In the genomic region with DNA sequence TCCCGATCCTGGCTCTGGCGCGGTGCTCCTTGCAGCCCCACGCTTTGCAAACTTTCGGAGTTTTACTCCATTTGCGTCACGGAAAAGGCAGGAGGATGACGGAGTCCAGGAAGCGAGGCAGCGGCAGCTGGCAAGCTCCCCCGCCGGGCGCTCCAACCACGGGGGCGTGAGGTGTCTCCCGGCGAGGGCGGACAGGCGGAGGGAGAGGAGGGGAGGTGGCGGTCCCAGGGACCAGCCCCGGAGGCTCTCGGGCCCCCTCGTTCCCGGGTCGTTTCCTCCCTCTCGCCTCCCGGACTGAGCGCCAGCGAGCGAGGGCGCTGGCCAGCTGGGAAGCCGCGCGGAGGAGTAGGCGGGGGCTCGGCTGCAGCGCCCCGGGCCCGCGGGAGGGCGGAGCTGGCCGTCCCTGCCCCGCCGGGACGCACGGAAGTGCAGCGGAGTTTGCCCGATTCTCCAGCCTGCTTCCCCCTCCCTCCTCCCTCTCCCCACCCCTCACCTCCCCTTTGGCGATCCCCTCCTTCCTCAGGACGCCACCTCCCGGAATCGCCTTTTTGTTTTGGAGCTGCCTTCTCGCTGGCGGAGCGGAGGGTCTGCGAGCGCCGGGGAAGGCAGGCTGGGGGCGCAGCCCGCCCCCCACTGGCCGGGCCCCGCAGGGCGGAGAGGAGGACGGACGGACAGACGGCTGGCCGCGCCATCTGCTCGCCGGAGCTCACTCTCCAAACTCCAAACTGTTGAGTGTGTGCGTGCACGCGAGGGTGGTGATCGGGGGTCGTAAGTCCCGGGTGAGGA, we compare ENCODE assay signal across 8 cellular contexts. TPM values are rescaled to one million over a fixed set of nuclear protein-coding genes. Genes with fewer than 3 reads are reported as not detected.
DNase-seq lines count a peak whose midpoint lies in the region; ATAC-seq and TF ChIP-seq lines count a peak whose summit lies in the region.

TSS of gene SNX33 (plus strand) at position 543 of the 786 bp plus-strand sequence. CDS start 1,191 bp downstream, outside the sequence.

- TF ChIP-seq CTCF in astrocyte of the spinal cord (IDR thresholded peaks at IDR 0.05; ENCODE audit: low read depth, low read length) (peak; percentile 59), hepatocyte (IDR thresholded peaks at IDR 0.05; ENCODE audit: poor library complexity) (peak; percentile 68)

- H2AFZ ChIP-seq in hepatocyte = peak within 1 kb of the TSS; percentile 89

- H3K36me3 Mint-ChIP-seq in T-helper 2 cell treated with Interferon-gamma antibody and Interleukin-4, amounts not matched to agents 5 μg/mL and 100 μg/mL, for 36 hours (ENCODE audit: low read depth) = no peaks in the 10 kb centered on the region

- H3K27ac Mint-ChIP-seq in T-helper 2 cell treated with Interferon-gamma antibody and Interleukin-4, amounts not matched to agents 5 μg/mL and 100 μg/mL, for 36 hours = peak within 1 kb of the TSS; percentile 54

- no peaks in the 10 kb centered on the region for H3K9me2 ChIP-seq in hepatocyte (replicated peaks; ENCODE audit: insufficient read depth)

- ATAC-seq in GM19395 (IDR thresholded peaks at IDR 0.05; ENCODE audit: unreplicated experiment) = no peak

- DNase-seq in G401 (ENCODE audit: low spot score) = peak; percentile 62
- no peak for DNase-seq in Jurkat, Clone E6-1 (ENCODE audit: low read depth, low spot score)
- peak; percentile 65 for DNase-seq in T-helper 2 cell treated with Interferon-gamma antibody and Interleukin-4, amounts not matched to agents 5 μg/mL and 100 μg/mL, for 36 hours (ENCODE audit: low spot score)
- DNase-seq in astrocyte of the spinal cord (ENCODE audit: low read depth, low spot score) = peak; percentile 91
- DNase-seq in hepatocyte (ENCODE audit: low spot score) = peak; percentile 91
- DNase-seq in NCI-H187 treated with DMSO at 0.1 percent for 48 hours (lab: John Stamatoyannopoulos, UW) = no peak

- H3K27me3 ChIP-seq in hepatocyte (no peaks in the 10 kb centered on the region), rectal smooth muscle tissue (ENCODE audit: control insufficient read depth, insufficient read depth, low read length) (no peaks in the 10 kb centered on the region)

- peak within 1 kb of the TSS; percentile 95 for H3K4me2 ChIP-seq in hepatocyte

- H3K27ac ChIP-seq in hepatocyte (peak within 1 kb of the TSS; percentile 99), rectal smooth muscle tissue (ENCODE audit: low read depth, low read length) (peak within 1 kb of the TSS; percentile 93)

- H3K36me3 ChIP-seq in hepatocyte (replicated peaks; ENCODE audit: insufficient read depth, low read depth) (no peaks in the 10 kb centered on the region), rectal smooth muscle tissue (ENCODE audit: control insufficient read depth, insufficient read depth, low read length) (no peaks in the 10 kb centered on the region)

- H3K79me2 ChIP-seq in hepatocyte = peaks cover 68% of the 10 kb centered on the region

- peak within 1 kb of the TSS; percentile 84 for H3K4me3 Mint-ChIP-seq in T-helper 2 cell treated with Interferon-gamma antibody and Interleukin-4, amounts not matched to agents 5 μg/mL and 100 μg/mL, for 36 hours

- no peaks in the 10 kb centered on the region for H3K9me3 ChIP-seq in hepatocyte (ENCODE audit: low read depth)

- in situ Hi-C loops in G401 (cut with HindIII; ENCODE audit: low sequenced_read_pairs) = no loop called here
- in situ Hi-C loops in astrocyte of the spinal cord (cut with HindIII; ENCODE audit: low sequenced_read_pairs) = no loop called here

- peak within 1 kb of the TSS; percentile 95 for H3K9ac ChIP-seq in rectal smooth muscle tissue (ENCODE audit: low read length)

- peaks cover 27% of the 10 kb centered on the region for H4K20me1 ChIP-seq in hepatocyte (ENCODE audit: insufficient read depth, poor library complexity, severe bottlenecking)

- peaks cover 51% of the 10 kb centered on the region for H3K4me1 ChIP-seq in hepatocyte (ENCODE audit: insufficient read depth)
- peaks cover 40% of the 10 kb centered on the region for H3K4me1 ChIP-seq in rectal smooth muscle tissue (ENCODE audit: control insufficient read depth, insufficient read depth, low read length)

- H3K9me3 Mint-ChIP-seq in T-helper 2 cell treated with Interferon-gamma antibody and Interleukin-4, amounts not matched to agents 5 μg/mL and 100 μg/mL, for 36 hours = no peaks in the 10 kb centered on the region

- H3K4me1 Mint-ChIP-seq in T-helper 2 cell treated with Interferon-gamma antibody and Interleukin-4, amounts not matched to agents 5 μg/mL and 100 μg/mL, for 36 hours (ENCODE audit: low read depth) = peaks cover 19% of the 10 kb centered on the region

- peak within 1 kb of the TSS; percentile 62 for H3K4me3 ChIP-seq in Jurkat, Clone E6-1 (ENCODE audit: low read length)
- H3K4me3 ChIP-seq in astrocyte of the spinal cord (ENCODE audit: low read depth, low read length) = peak within 1 kb of the TSS; percentile 64
- peak within 1 kb of the TSS; percentile 80 for H3K4me3 ChIP-seq in hepatocyte
- H3K4me3 ChIP-seq in rectal smooth muscle tissue (ENCODE audit: low read length) = peak within 1 kb of the TSS; percentile 81

- peaks cover 12% of the 10 kb centered on the region for H3K27me3 Mint-ChIP-seq in T-helper 2 cell treated with Interferon-gamma antibody and Interleukin-4, amounts not matched to agents 5 μg/mL and 100 μg/mL, for 36 hours (ENCODE audit: low read depth)

- WGBS in hepatocyte (ENCODE audit: low lambda C conversion rate, missing lambda C conversion rate) = 2% methylated on average over 49 of the region's 76 CpGs

RNA-seq across cellular contexts. Expression of gene SNX33, which starts in this region (rescaled TPM):
- 13.9 and 15.1 TPM in 2 replicates for total RNA-seq in G401 (2014; rRNA removed; shearing (Covaris generic))
- 2.8 TPM for polyA plus RNA-seq in Jurkat, Clone E6-1 (2012; ENCODE audit: insufficient read depth, insufficient read length)
- 14.8 and 17.8 TPM in 2 replicates for total RNA-seq in hepatocyte
- polyA plus RNA-seq in hepatocyte = 21.1 and 21.8 TPM in 2 replicates

Comparison
In these comparisons a context has a peak if more than half of its experiments do, and no peak if none do; other contexts are left out.
1. DNase-seq: peak in G401 (single experiment), T-helper 2 cell treated with Interferon-gamma antibody and Interleukin-4, amounts not matched to agents 5 μg/mL and 100 μg/mL, for 36 hours (single experiment), astrocyte of the spinal cord (single experiment) and hepatocyte (single experiment); none in Jurkat, Clone E6-1 (single experiment) and NCI-H187 treated with DMSO at 0.1 percent for 48 hours (single experiment).
2. Peak in every context shown above with its lines, with median percentiles within 50 percentile points of each other: H3K4me3 ChIP-seq.